Comparison of ENCODE assay signal across 1 cellular context in the genomic region with DNA sequence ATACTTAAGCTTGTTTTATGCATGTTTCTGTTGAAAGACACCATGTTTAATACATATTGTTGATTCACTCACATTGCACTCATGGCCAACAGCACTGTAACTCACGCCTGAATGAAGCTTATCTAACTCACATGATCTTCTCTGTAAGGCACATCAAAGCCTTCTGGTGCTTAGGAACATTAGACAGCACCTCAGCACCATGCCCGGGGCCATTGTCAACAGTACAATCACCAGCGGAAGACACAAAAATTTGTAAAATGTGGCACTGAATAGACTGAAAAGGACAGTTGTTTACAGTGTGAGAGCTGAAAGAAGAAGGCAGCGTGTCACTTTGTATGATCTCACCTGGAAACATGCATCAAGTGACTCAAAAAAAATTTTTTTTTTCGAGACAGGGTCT.
TF ChIP-seq lines count a peak whose summit lies in the region.

No MANE protein-coding gene starts in this region.

TF ChIP-seq in K562, 482 proteins besides CTCF, POLR2A, EP300 and RAD21:
- TF ChIP-seq ZNF717 (CRISPR knock-in tag; IDR thresholded peaks at IDR 0.05) (no peak), ZFPM2 (CRISPR knock-in tag; IDR thresholded peaks at IDR 0.05) (no peak), SMARCA5 (IDR thresholded peaks at IDR 0.05) (no peak), PHB2 (IDR thresholded peaks at IDR 0.05; ENCODE audit: low read depth) (no peak), ZNF384 (IDR thresholded peaks at IDR 0.05; ENCODE audit: low read depth, low read length) (no peak), ASH1L (IDR thresholded peaks at IDR 0.05; ENCODE audit: borderline replicate concordance, low read depth, partially characterized antibody) (no peak), TAF9B (IDR thresholded peaks at IDR 0.05; ENCODE audit: partially characterized antibody) (no peak), SMARCE1 (IDR thresholded peaks at IDR 0.05) (no peak), HDAC8 (tag; IDR thresholded peaks at IDR 0.05) (no peak), SMC3 (conservative IDR thresholded peaks at IDR 0.05; ENCODE audit: insufficient read depth, low read depth, low read length) (no peak), KDM5B (IDR thresholded peaks at IDR 0.05; ENCODE audit: insufficient replicate concordance, low read depth, low read length) (no peak), ZNF3 (CRISPR knock-in tag; IDR thresholded peaks at IDR 0.05) (no peak), ZNF75A (CRISPR knock-in tag; IDR thresholded peaks at IDR 0.05) (no peak), ZNF766 (CRISPR knock-in tag; conservative IDR thresholded peaks at IDR 0.05) (no peak), ZNF445 (CRISPR knock-in tag; IDR thresholded peaks at IDR 0.05; ENCODE audit: low read depth) (no peak)
- TF ChIP-seq, protein P1, sequence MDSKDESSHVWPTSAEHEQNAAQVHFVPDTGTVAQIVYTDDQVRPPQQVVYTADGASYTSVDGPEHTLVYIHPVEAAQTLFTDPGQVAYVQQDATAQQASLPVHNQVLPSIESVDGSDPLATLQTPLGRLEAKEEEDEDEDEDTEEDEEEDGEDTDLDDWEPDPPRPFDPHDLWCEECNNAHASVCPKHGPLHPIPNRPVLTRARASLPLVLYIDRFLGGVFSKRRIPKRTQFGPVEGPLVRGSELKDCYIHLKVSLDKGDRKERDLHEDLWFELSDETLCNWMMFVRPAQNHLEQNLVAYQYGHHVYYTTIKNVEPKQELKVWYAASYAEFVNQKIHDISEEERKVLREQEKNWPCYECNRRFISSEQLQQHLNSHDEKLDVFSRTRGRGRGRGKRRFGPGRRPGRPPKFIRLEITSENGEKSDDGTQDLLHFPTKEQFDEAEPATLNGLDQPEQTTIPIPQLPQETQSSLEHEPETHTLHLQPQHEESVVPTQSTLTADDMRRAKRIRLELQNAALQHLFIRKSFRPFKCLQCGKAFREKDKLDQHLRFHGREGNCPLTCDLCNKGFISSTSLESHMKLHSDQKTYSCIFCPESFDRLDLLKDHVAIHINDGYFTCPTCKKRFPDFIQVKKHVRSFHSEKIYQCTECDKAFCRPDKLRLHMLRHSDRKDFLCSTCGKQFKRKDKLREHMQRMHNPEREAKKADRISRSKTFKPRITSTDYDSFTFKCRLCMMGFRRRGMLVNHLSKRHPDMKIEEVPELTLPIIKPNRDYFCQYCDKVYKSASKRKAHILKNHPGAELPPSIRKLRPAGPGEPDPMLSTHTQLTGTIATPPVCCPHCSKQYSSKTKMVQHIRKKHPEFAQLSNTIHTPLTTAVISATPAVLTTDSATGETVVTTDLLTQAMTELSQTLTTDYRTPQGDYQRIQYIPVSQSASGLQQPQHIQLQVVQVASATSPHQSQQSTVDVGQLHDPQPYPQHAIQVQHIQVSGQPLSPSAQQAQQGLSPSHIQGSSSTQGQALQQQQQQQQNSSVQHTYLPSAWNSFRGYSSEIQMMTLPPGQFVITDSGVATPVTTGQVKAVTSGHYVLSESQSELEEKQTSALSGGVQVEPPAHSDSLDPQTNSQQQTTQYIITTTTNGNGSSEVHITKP (IDR thresholded peaks at IDR 0.05; ENCODE audit: partially characterized antibody) = no peak
- TF ChIP-seq, protein P2, sequence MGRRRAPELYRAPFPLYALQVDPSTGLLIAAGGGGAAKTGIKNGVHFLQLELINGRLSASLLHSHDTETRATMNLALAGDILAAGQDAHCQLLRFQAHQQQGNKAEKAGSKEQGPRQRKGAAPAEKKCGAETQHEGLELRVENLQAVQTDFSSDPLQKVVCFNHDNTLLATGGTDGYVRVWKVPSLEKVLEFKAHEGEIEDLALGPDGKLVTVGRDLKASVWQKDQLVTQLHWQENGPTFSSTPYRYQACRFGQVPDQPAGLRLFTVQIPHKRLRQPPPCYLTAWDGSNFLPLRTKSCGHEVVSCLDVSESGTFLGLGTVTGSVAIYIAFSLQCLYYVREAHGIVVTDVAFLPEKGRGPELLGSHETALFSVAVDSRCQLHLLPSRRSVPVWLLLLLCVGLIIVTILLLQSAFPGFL (CRISPR knock-in tag; IDR thresholded peaks at IDR 0.05) = no peak
- TF ChIP-seq, protein P3, sequence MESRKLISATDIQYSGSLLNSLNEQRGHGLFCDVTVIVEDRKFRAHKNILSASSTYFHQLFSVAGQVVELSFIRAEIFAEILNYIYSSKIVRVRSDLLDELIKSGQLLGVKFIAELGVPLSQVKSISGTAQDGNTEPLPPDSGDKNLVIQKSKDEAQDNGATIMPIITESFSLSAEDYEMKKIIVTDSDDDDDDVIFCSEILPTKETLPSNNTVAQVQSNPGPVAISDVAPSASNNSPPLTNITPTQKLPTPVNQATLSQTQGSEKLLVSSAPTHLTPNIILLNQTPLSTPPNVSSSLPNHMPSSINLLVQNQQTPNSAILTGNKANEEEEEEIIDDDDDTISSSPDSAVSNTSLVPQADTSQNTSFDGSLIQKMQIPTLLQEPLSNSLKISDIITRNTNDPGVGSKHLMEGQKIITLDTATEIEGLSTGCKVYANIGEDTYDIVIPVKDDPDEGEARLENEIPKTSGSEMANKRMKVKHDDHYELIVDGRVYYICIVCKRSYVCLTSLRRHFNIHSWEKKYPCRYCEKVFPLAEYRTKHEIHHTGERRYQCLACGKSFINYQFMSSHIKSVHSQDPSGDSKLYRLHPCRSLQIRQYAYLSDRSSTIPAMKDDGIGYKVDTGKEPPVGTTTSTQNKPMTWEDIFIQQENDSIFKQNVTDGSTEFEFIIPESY (CRISPR knock-in tag; IDR thresholded peaks at IDR 0.05) = no peak
